Comparison of ENCODE assay signal across 18 cellular contexts in genomic region chr10:73876566-73876965, GRCh38. TPM values are rescaled to one million over a fixed set of nuclear protein-coding genes. Genes with fewer than 3 reads are reported as not detected.
DNase-seq lines count a peak whose midpoint lies in the region; ATAC-seq, FAIRE-seq and TF ChIP-seq lines count a peak whose summit lies in the region.
"Had no signal": no experiment of that assay in that cellular context is flagged by ENCODE, and none has a peak within 500 bp of the region (broad histone marks: within the 10 kb centered on the region; RNA-seq: fewer than 3 reads in every experiment).

No MANE protein-coding gene starts in this region.

- ATAC-seq in SK-N-SH treated with all-trans-retinoic acid at 6 μM for 48 hours (no peak), gastrocnemius medialis (no peak)
- ATAC-seq: left ventricle myocardium superior had no signal

- peaks cover 0 to 8% of the 10 kb centered on the region in 2 experiments for H3K36me3 ChIP-seq in SK-N-SH (replicated peaks in 1 of 2; ENCODE audit: control insufficient read depth in 1 of 2, insufficient read depth in 2 of 2, low read length in 1 of 2)
- H3K36me3 ChIP-seq in PC-9 (ENCODE audit: low read depth), result peaks cover 7% of the 10 kb centered on the region; the same call in 1 of the 2 replicates
- H3K36me3 ChIP-seq in keratinocyte (ENCODE audit: control insufficient read depth in 2 of 2, extremely low read depth in 1 of 2, insufficient read depth in 2 of 2, low read length in 2 of 2), result peaks cover 0 to 1% of the 10 kb centered on the region in 2 experiments
- no peaks in the 10 kb centered on the region for H3K36me3 ChIP-seq in gastrocnemius medialis

- H3K9me1 ChIP-seq in keratinocyte (ENCODE audit: control insufficient read depth, extremely low read depth, insufficient read depth, low read length), result peaks cover 3% of the 10 kb centered on the region

- no peak for TF ChIP-seq POLR2A in gastrocnemius medialis (IDR thresholded peaks at IDR 0.05)

- no peak for TF ChIP-seq CTCF in SK-N-SH (IDR thresholded peaks at IDR 0.05)
- no peak for TF ChIP-seq CTCF in PC-9 (conservative IDR thresholded peaks at IDR 0.05)
- no peak for TF ChIP-seq CTCF in keratinocyte (optimal IDR thresholded peaks at IDR 0.05 in 1 of 3, IDR thresholded peaks at IDR 0.05 in 1 of 3, conservative IDR thresholded peaks at IDR 0.05 in 1 of 3; ENCODE audit: extremely low read depth in 1 of 3, insufficient read depth in 2 of 3, low read length in 3 of 3)
- no peak for TF ChIP-seq CTCF in gastrocnemius medialis (IDR thresholded peaks at IDR 0.05 in 4 of 5, conservative IDR thresholded peaks at IDR 0.05 in 1 of 5)

- no peak overlapping the region for H3K4me3 ChIP-seq in SK-N-SH (ENCODE audit: low read depth in 2 of 2, low read length in 1 of 2)
- peak overlapping the region; percentile 39; the same call in 1 of the 2 replicates for H3K4me3 ChIP-seq in PC-9
- no peak overlapping the region for H3K4me3 ChIP-seq in keratinocyte (ENCODE audit: control insufficient read depth in 2 of 3, extremely low read depth in 1 of 3, insufficient read depth in 2 of 3, low read depth in 1 of 3, low read length in 3 of 3)
- no peak overlapping the region for H3K4me3 ChIP-seq in gastrocnemius medialis

- no peak for TF ChIP-seq RAD21 in SK-N-SH (IDR thresholded peaks at IDR 0.05; ENCODE audit: low read length)

- BruUV-seq in PC-9 (replicated peaks; lab: Mats Ljungman, UMichigan), result TSS peak; percentile 14

- in situ Hi-C loops in gastrocnemius medialis (cut with MboI; ENCODE audit: low sequenced_read_pairs in 4 of 4), result no loop called here

- H4K20me1 ChIP-seq in SK-N-SH (ENCODE audit: insufficient read depth) (peaks cover 16% of the 10 kb centered on the region), PC-9 (ENCODE audit: insufficient read depth) (no peaks in the 10 kb centered on the region), keratinocyte (ENCODE audit: control insufficient read depth, extremely low read depth, insufficient read depth, low read length) (no peaks in the 10 kb centered on the region)

- no peak for FAIRE-seq in keratinocyte (lab: Jason Lieb, UNC)
- FAIRE-seq: GM12892 had no signal

- no peak for TF ChIP-seq EP300 in SK-N-SH (IDR thresholded peaks at IDR 0.05; ENCODE audit: borderline replicate concordance in 1 of 2, low read depth in 1 of 2, low read length in 1 of 2)

- intact Hi-C loops in PC-9 (cut with micrococcal nuclease; ENCODE audit: unreplicated experiment) (loop anchor here (5.0 kb wide), 2 partner anchors 89 to 224 kb away; partner anchors contain the start of gene ZSWIM8), gastrocnemius medialis (cut with DNase I; ENCODE audit: low total_unique reads) (loop anchor here (5.0 to 10.0 kb wide), 3 partner anchors 89 to 1238 kb away; partner anchors contain the start of genes SAMD8 and ZSWIM8)

- no peak overlapping the region for H3K9ac ChIP-seq in SK-N-SH
- no peak overlapping the region for H3K9ac ChIP-seq in keratinocyte (ENCODE audit: control insufficient read depth, extremely low read depth, insufficient read depth, low read length)

- H3F3A ChIP-seq in SK-N-SH (replicated peaks; ENCODE audit: insufficient read depth) (peaks cover 28% of the 10 kb centered on the region), PC-9 (ENCODE audit: insufficient read depth, low read depth) (peaks cover 52% of the 10 kb centered on the region)

- H3K27ac ChIP-seq in SK-N-SH (ENCODE audit: low read depth in 2 of 2, low read length in 1 of 2), result no peak overlapping the region
- peak overlapping the region; percentile 73 for H3K27ac ChIP-seq in PC-9
- H3K27ac ChIP-seq in keratinocyte (ENCODE audit: control insufficient read depth, insufficient read depth, low read length), result peak overlapping the region; percentile 10
- peak overlapping the region; percentile 14 to 97 (median 94) for H3K27ac ChIP-seq in gastrocnemius medialis

- no peaks in the 10 kb centered on the region for H3K9me2 ChIP-seq in SK-N-SH
- H3K9me2 ChIP-seq in PC-9 (ENCODE audit: insufficient read depth), result no peaks in the 10 kb centered on the region

- no peak overlapping the region for H2AFZ ChIP-seq in SK-N-SH (ENCODE audit: low read depth)
- no peak overlapping the region for H2AFZ ChIP-seq in PC-9
- no peak overlapping the region for H2AFZ ChIP-seq in keratinocyte (ENCODE audit: control insufficient read depth, low read length)

- no peaks in the 10 kb centered on the region for H3K27me3 ChIP-seq in SK-N-SH (ENCODE audit: insufficient read depth)
- no peaks in the 10 kb centered on the region for H3K27me3 ChIP-seq in PC-9 (ENCODE audit: insufficient read depth, low read depth)
- no peaks in the 10 kb centered on the region for H3K27me3 ChIP-seq in keratinocyte (ENCODE audit: control insufficient read depth, extremely low read depth, insufficient read depth, low read length)
- no peaks in the 10 kb centered on the region for H3K27me3 ChIP-seq in gastrocnemius medialis

- no peak for DNase-seq in SK-N-SH
- DNase-seq in PC-9, result peak in 1 of 2 experiments; percentile 56
- no peak for DNase-seq in keratinocyte (ENCODE audit: low read depth, low spot score)
- DNase-seq in gastrocnemius medialis, result no peak
- no peak for DNase-seq in NCI-H526 treated with DMSO at 0.1 percent for 48 hours (lab: John Stamatoyannopoulos, UW)
- DNase-seq in NCI-H2029 (lab: John Stamatoyannopoulos, UW), result no peak
- DNase-seq in amygdala (lab: John Stamatoyannopoulos, UW), result no peak
- DNase-seq: 8988T; activated CD4-positive, alpha-beta T cell treated with anti-CD3 and anti-CD28 coated beads, Interleukin-2, amount 50 U/mL, for 48 hours; activated T-cell treated with anti-CD3 and anti-CD28 coated beads, Interleukin-2, amount 50 U/mL, for 48 hours; DMS 273 treated with DMSO at 0.1 percent for 48 hours; GF-D8; glutamatergic neuron; left ventricle myocardium superior; NCI-H1105 treated with DMSO at 0.1 percent for 48 hours; NCI-H524 treated with DMSO at 0.1 percent for 48 hours had no signal

- CTCF ChIA-PET in SK-N-SH (lab: Yijun Ruan, JAX) (interaction anchor here (2.1 to 37.3 kb wide), 3 partner anchors 10 to 64 kb away, joined by 5 to 753 read pairs (median 472); no protein-coding TSS in a partner anchor), PC-9 (lab: Charles Lee) (interaction anchor here (1.0 kb wide), 1 partner anchor 64 kb away, joined by 3 read pairs; no protein-coding TSS in a partner anchor)

- dilution Hi-C loops in keratinocyte (cut with MboI; ENCODE audit: extremely low pct_ligation_motif_present, low sequenced_read_pairs), result no loop called here

- H3K79me2 ChIP-seq in SK-N-SH (ENCODE audit: insufficient read depth) (peaks cover 18% of the 10 kb centered on the region; the same call in 1 of the 2 replicates), PC-9 (ENCODE audit: low read depth) (peaks cover 19% of the 10 kb centered on the region), keratinocyte (ENCODE audit: control insufficient read depth, insufficient read depth, low read length) (peaks cover 7% of the 10 kb centered on the region)

- H3K9me3 ChIP-seq in SK-N-SH, result no peaks in the 10 kb centered on the region
- no peaks in the 10 kb centered on the region for H3K9me3 ChIP-seq in PC-9 (ENCODE audit: insufficient read depth, low read depth)
- no peaks in the 10 kb centered on the region for H3K9me3 ChIP-seq in keratinocyte (ENCODE audit: control insufficient read depth, low read depth, low read length)
- no peaks in the 10 kb centered on the region for H3K9me3 ChIP-seq in gastrocnemius medialis

- POLR2A ChIA-PET in SK-N-SH (lab: Yijun Ruan, JAX), result no interaction called here
- POLR2A ChIA-PET in PC-9 (lab: Charles Lee; ENCODE audit: unreplicated experiment), result interaction anchor here (0.5 to 1.0 kb wide), 4 partner anchors 30 to 946 kb away, joined by 3 to 11 read pairs (median 6); no protein-coding TSS in a partner anchor

- H3K4me1 ChIP-seq in SK-N-SH (ENCODE audit: control insufficient read depth in 1 of 2, insufficient read depth in 2 of 2, low read depth in 1 of 2, low read length in 1 of 2) (peaks cover 15 to 22% of the 10 kb centered on the region in 2 experiments; a peak in 3 of 4 replicates), PC-9 (replicated peaks; ENCODE audit: insufficient read depth) (peaks cover 58% of the 10 kb centered on the region), keratinocyte (ENCODE audit: control insufficient read depth, extremely low read depth, insufficient read depth, low read length) (peaks cover 35% of the 10 kb centered on the region), gastrocnemius medialis (peaks cover 34 to 42% of the 10 kb centered on the region in 2 donors)

- H3K4me2 ChIP-seq in SK-N-SH (peak overlapping the region; percentile 42; the same call in 1 of the 2 replicates), PC-9 (peak overlapping the region; percentile 77), keratinocyte (ENCODE audit: control insufficient read depth, extremely low read depth, insufficient read depth, low read depth, low read length) (peak overlapping the region; percentile 42)

TF ChIP-seq in SK-N-SH treated with all-trans-retinoic acid at 6 μM for 48 hours, 23 proteins besides CTCF, POLR2A, EP300 and RAD21 (continues in another document):
- no peak for TF ChIP-seq TOX (CRISPR knock-in tag; IDR thresholded peaks at IDR 0.05; ENCODE audit: borderline replicate concordance)

RNA-seq across cellular contexts. Expression of gene CAMK2G, which starts 2.2 kb away (rescaled TPM):
- 41.4 and 52.2 TPM in 2 replicates for polyA plus RNA-seq in SK-N-SH (2012; rRNA removed)
- 29.0 and 35.7 TPM in 2 replicates for polyA plus RNA-seq in SK-N-SH (2012; cell fraction: cytosol; rRNA removed)
- 103 and 119 TPM in 2 replicates for polyA plus RNA-seq in SK-N-SH (2012; cell fraction: nucleus; rRNA removed)
- total RNA-seq in PC-9 (2021), result 125 and 147 TPM in 2 replicates
- 17.6 to 25.3 TPM (median 23.0 TPM) in 3 replicates for polyA plus RNA-seq in keratinocyte
- polyA plus RNA-seq in keratinocyte (2011; ENCODE audit: low read depth), result 11.7 TPM
- polyA plus RNA-seq in keratinocyte (2011; cell fraction: cytosol; rRNA removed), result 18.6 and 20.2 TPM in 2 replicates
- 38.4 and 39.1 TPM in 2 replicates for polyA plus RNA-seq in keratinocyte (2011; cell fraction: nucleus; rRNA removed)
- polyA plus RNA-seq in keratinocyte (2012; ENCODE audit: low replicate concordance), result 14.0 and 17.3 TPM in 2 replicates
- 22.8 to 26.1 TPM (median 24.6 TPM) in 3 replicates for polyA minus RNA-seq in keratinocyte
- 16.7 TPM for polyA minus RNA-seq in keratinocyte (2011; cell fraction: cytosol; rRNA and poly(A)+ RNA removed)
- polyA minus RNA-seq in keratinocyte (2011; cell fraction: nucleus; rRNA and poly(A)+ RNA removed), result 14.7 and 26.5 TPM in 2 replicates
- total RNA-seq in gastrocnemius medialis, result 10 to 100 TPM; 48.6 to 67.5 (median 51.7) TPM

RNA-seq across cellular contexts. Expression of gene PLAU, which starts 34.4 kb away (rescaled TPM):
- polyA plus RNA-seq in SK-N-SH (2012; rRNA removed), result 159 and 200 TPM in 2 replicates
- polyA plus RNA-seq in SK-N-SH (2012; cell fraction: cytosol; rRNA removed), result 163 and 191 TPM in 2 replicates
- 211 and 277 TPM in 2 replicates for polyA plus RNA-seq in SK-N-SH (2012; cell fraction: nucleus; rRNA removed)
- 90.3 and 94.9 TPM in 2 replicates for total RNA-seq in PC-9 (2021)
- 201 to 814 TPM (median 262 TPM) in 3 replicates for polyA plus RNA-seq in keratinocyte
- 59.9 TPM for polyA plus RNA-seq in keratinocyte (2011; ENCODE audit: low read depth)
- polyA plus RNA-seq in keratinocyte (2011; cell fraction: cytosol; rRNA removed), result 297 TPM in 2 replicates
- 1,104 and 1,132 TPM in 2 replicates for polyA plus RNA-seq in keratinocyte (2011; cell fraction: nucleus; rRNA removed)
- 156 and 573 TPM in 2 replicates for polyA plus RNA-seq in keratinocyte (2012; ENCODE audit: low replicate concordance)
- polyA minus RNA-seq in keratinocyte, result 168 to 577 TPM (median 210 TPM) in 3 replicates
- 183 TPM for polyA minus RNA-seq in keratinocyte (2011; cell fraction: cytosol; rRNA and poly(A)+ RNA removed)
- polyA minus RNA-seq in keratinocyte (2011; cell fraction: nucleus; rRNA and poly(A)+ RNA removed), result 350 and 521 TPM in 2 replicates
- total RNA-seq in gastrocnemius medialis, result 1 to 10 TPM in 3 of 4 donors, under 1 TPM in 1; 0.83 to 5.0 (median 2.3) TPM

Comparison
In these comparisons a context has a peak if more than half of its experiments do, and no peak if none do; other contexts are left out.
1. H3K27ac ChIP-seq: peak in PC-9 (single experiment), keratinocyte (single experiment) and gastrocnemius medialis (4 of 4); none in SK-N-SH (0 of 2).
2. RNA of gene PLAU, which starts 34.4 kb away (total RNA-seq): 90.3 to 94.9 TPM in PC-9; 0.83 to 5.0 TPM in gastrocnemius medialis; every median in the first group is over 10 times any median in the second.
3. Peak in every context shown above with its lines, with median percentiles within 50 percentile points of each other: H3K4me2 ChIP-seq.